8 cellular contexts compared by ENCODE assay signal in the genomic region with DNA sequence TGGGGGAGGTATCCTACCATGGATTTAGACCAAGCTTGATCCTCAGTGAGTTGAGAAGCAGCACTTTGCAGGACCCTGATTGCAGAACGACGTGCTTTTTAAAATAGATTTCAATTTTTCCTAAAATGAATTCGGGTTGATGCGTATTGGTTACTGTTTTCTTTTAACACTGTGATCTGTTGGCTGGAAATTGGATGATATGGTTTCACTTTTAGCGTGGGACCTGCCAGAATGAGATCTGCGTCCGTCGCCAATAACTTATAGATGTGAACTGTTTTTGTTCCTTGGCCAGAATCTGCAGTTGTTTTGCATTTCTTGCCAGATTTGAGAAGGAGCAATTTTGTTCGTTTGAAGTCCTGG. TPM values are rescaled to one million over a fixed set of nuclear protein-coding genes. Genes with fewer than 3 reads are reported as not detected.
A peak's percentile ranks its signal among the peaks of the same experiment; 100 is the strongest.
DNase-seq lines count a peak whose midpoint lies in the region; ATAC-seq, FAIRE-seq and TF ChIP-seq lines count a peak whose summit lies in the region.

No MANE protein-coding gene starts in this region.

- in situ Hi-C loops in G401 (cut with HindIII; ENCODE audit: low sequenced_read_pairs) = no loop called here

- TF ChIP-seq CTCF in ascending aorta (IDR thresholded peaks at IDR 0.05) (no peak), kidney (IDR thresholded peaks at IDR 0.05; ENCODE audit: borderline replicate concordance, extremely low read depth, insufficient read depth) (no peak)

- H3K9ac ChIP-seq in kidney (ENCODE audit: low read length in 2 of 2) = peak overlapping the region; percentile 85 to 90
- peak overlapping the region; percentile 32 to 93 (median 90) for H3K9ac ChIP-seq in subcutaneous abdominal adipose tissue (ENCODE audit: low read length in 5 of 5)

- H3K4me3 ChIP-seq in ascending aorta = peak overlapping the region; percentile 83 to 89
- peak overlapping the region; percentile 88 to 98 for H3K4me3 ChIP-seq in kidney (ENCODE audit: low read length in 2 of 2)
- peak overlapping the region; percentile 92 to 99 (median 94) for H3K4me3 ChIP-seq in subcutaneous abdominal adipose tissue (ENCODE audit: low read depth in 1 of 5, low read length in 5 of 5)

- H3K36me3 ChIP-seq in ascending aorta (no peaks in the 10 kb centered on the region), kidney (ENCODE audit: control insufficient read depth in 1 of 2, insufficient read depth in 2 of 2, low read length in 2 of 2) (no peaks in the 10 kb centered on the region), subcutaneous abdominal adipose tissue (ENCODE audit: control insufficient read depth in 5 of 5, insufficient read depth in 5 of 5, low read length in 5 of 5) (peaks cover 0 to 6% (median 0%) of the 10 kb centered on the region in 5 donors)

- H3K27ac ChIP-seq in ascending aorta (peak overlapping the region; percentile 74 to 75), kidney (ENCODE audit: low read depth in 2 of 2, low read length in 2 of 2) (no peak overlapping the region), subcutaneous abdominal adipose tissue (ENCODE audit: low read depth, low read length) (peak overlapping the region; percentile 69)

- H3K9me3 ChIP-seq in ascending aorta (no peaks in the 10 kb centered on the region), kidney (ENCODE audit: control insufficient read depth in 1 of 2, low read length in 2 of 2) (no peaks in the 10 kb centered on the region), subcutaneous abdominal adipose tissue (ENCODE audit: control insufficient read depth in 5 of 5, low read length in 5 of 5) (no peaks in the 10 kb centered on the region)

- intact Hi-C loops in ascending aorta (cut with DNase I) (loop anchor here (1.0 to 10.0 kb wide), 3 partner anchors 63 to 234 kb away; a partner anchor contains a TSS), kidney (cut with DNase I) (no loop called here)

- ATAC-seq in HG03571 (IDR thresholded peaks at IDR 0.05; ENCODE audit: unreplicated experiment) (no peak), GM21576 (IDR thresholded peaks at IDR 0.05; ENCODE audit: unreplicated experiment) (no peak)

- DNase-seq in G401 (ENCODE audit: low spot score) = peak; percentile 15
- peak; percentile 6 for DNase-seq in LoVo (ENCODE audit: low spot score)
- DNase-seq in ascending aorta (ENCODE audit: low spot score in 2 of 2) = no peak
- no peak for DNase-seq in kidney
- DNase-seq in NCI-H2029 treated with DMSO at 0.1 percent for 48 hours (lab: John Stamatoyannopoulos, UW) = no peak

- H3K4me1 ChIP-seq in ascending aorta (peaks cover 0 to 4% of the 10 kb centered on the region in 2 donors), kidney (ENCODE audit: control insufficient read depth in 1 of 2, insufficient read depth in 1 of 2, low read depth in 1 of 2, low read length in 2 of 2) (peaks cover 2 to 4% of the 10 kb centered on the region in 2 donors), subcutaneous abdominal adipose tissue (ENCODE audit: control insufficient read depth in 5 of 5, insufficient read depth in 5 of 5, low read length in 5 of 5) (peaks cover 0 to 24% (median 15%) of the 10 kb centered on the region in 5 donors)

- FAIRE-seq in kidney (lab: Jason Lieb, UNC) = no peak

- H3K27me3 ChIP-seq in ascending aorta (no peaks in the 10 kb centered on the region), subcutaneous abdominal adipose tissue (ENCODE audit: control insufficient read depth in 5 of 5, insufficient read depth in 4 of 5, low read length in 5 of 5) (no peaks in the 10 kb centered on the region)

RNA-seq across cellular contexts. Expression of a gene that starts 0.7 kb away (rescaled TPM):
- 18.1 and 19.3 TPM in 2 replicates for total RNA-seq in G401 (2014; rRNA removed; shearing (Covaris generic))
- total RNA-seq in ascending aorta = 42.0 TPM
- 52.3 TPM for total RNA-seq in kidney
- 7.0 TPM for polyA plus RNA-seq in kidney (ENCODE audit: insufficient read depth, low read depth, low replicate concordance)

Comparison
In these comparisons a context has a peak if more than half of its experiments do, and no peak if none do; other contexts are left out.
1. DNase-seq: peak in G401 (single experiment) and LoVo (single experiment); none in ascending aorta (0 of 2), kidney (single experiment) and NCI-H2029 treated with DMSO at 0.1 percent for 48 hours (single experiment).
2. H3K27ac ChIP-seq: peak in ascending aorta (2 of 2) and subcutaneous abdominal adipose tissue (single experiment); none in kidney (0 of 2).
3. Peak in every context shown above with its lines, with median percentiles within 50 percentile points of each other: H3K4me3 ChIP-seq.